ENCODE assay signal across 8 cellular contexts in the genomic region with DNA sequence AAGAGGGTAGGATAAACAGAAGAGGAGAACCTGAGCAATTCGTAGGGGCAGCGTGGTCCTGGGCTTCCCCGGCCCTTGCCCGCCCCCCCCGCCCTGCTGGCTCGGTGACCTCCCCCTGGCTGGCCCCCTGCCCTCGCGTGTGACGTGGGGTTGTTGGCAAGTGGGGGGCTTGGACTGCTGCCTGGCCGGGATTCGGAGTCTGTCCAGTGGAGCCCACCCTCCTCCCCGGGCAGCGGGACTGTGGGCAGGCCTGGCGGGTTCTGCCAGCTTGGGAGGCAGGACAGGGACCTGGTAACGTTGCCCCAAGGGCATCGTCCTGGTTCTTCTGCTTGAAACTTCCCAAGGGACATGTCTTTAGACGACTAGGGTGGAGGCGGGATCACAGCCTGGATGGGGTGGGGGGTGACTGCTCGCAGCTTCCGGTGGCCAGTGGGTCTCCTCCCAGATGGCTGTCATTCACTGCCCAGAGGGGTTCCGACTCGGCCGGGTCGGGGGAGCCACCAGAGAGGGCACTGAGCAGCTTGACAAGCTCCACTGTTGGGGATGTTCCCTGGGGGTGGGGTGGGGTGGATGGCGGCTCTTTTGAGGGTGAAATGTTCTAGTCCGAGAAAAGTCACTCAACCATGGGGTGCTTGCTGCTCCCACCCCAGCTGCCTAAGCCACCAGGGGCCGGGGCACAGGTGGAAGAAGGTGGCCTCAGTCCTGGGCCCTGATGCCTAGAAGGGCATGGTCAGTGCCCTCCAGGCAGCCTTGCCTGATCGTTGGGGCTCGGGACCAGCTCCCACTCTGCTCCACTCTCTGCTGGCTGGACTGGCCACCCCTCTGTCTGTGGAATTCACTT. TPM values are rescaled to one million over a fixed set of nuclear protein-coding genes. Genes with fewer than 3 reads are reported as not detected.
DNase-seq lines count a peak whose midpoint lies in the region; ATAC-seq and TF ChIP-seq lines count a peak whose summit lies in the region.

No MANE protein-coding gene starts in this region.

- H3K4me2 ChIP-seq in BLaER1 (peak overlapping the region; percentile 100), neural cell (ENCODE audit: low read length) (no peak overlapping the region)

- H3F3A ChIP-seq in neural cell (ENCODE audit: insufficient read depth, low read length, poor library complexity, severe bottlenecking): no peaks in the 10 kb centered on the region

- TF ChIP-seq CTCF in epithelial cell of esophagus (IDR thresholded peaks at IDR 0.05; ENCODE audit: insufficient read depth, low read depth, low read length, missing control alignments): no peak
- no peak for TF ChIP-seq CTCF in neural cell (IDR thresholded peaks at IDR 0.05; ENCODE audit: poor library complexity, severe bottlenecking)

- peak overlapping the region; percentile 80 for H3K4me3 ChIP-seq in BLaER1
- H3K4me3 ChIP-seq in SJCRH30: peak overlapping the region; percentile 51
- H3K4me3 ChIP-seq in epithelial cell of esophagus (ENCODE audit: low read length): peak overlapping the region; percentile 59
- peak overlapping the region; percentile 35 for H3K4me3 ChIP-seq in neural cell (ENCODE audit: low read length)

- no peak overlapping the region for H2AFZ ChIP-seq in neural cell (ENCODE audit: low read depth, low read length)

- TF ChIP-seq EP300 in neural cell (conservative IDR thresholded peaks at IDR 0.05; ENCODE audit: poor library complexity, severe bottlenecking): no peak

- no peaks in the 10 kb centered on the region for H3K9me2 ChIP-seq in neural cell (ENCODE audit: insufficient read depth, low read length)

- no peak for TF ChIP-seq RAD21 in neural cell (conservative IDR thresholded peaks at IDR 0.05)

- H3K79me2 ChIP-seq in neural cell (replicated peaks; ENCODE audit: insufficient read depth, low read length): no peaks in the 10 kb centered on the region

- ATAC-seq in HG03159 (IDR thresholded peaks at IDR 0.05; ENCODE audit: unreplicated experiment): no peak

- peaks cover 2% of the 10 kb centered on the region for H4K20me1 ChIP-seq in BLaER1
- H4K20me1 ChIP-seq in neural cell (ENCODE audit: insufficient read depth): no peaks in the 10 kb centered on the region

- H3K27ac ChIP-seq in BLaER1 (peak overlapping the region; percentile 96), SJCRH30 (no peak overlapping the region; the same call in 1 of the 2 replicates), neural cell (ENCODE audit: low read length) (no peak overlapping the region)

- H3K9me3 ChIP-seq in BLaER1 (no peaks in the 10 kb centered on the region), SJCRH30 (replicated peaks) (no peaks in the 10 kb centered on the region), neural cell (ENCODE audit: low read length) (no peaks in the 10 kb centered on the region)

- no peaks in the 10 kb centered on the region for H3K27me3 ChIP-seq in BLaER1
- no peaks in the 10 kb centered on the region for H3K27me3 ChIP-seq in SJCRH30
- no peaks in the 10 kb centered on the region for H3K27me3 ChIP-seq in neural cell (ENCODE audit: insufficient read depth, low read depth, low read length)

- DNase-seq in SJCRH30 (no peak), epithelial cell of esophagus (ENCODE audit: low read depth) (no peak), AML-193 (lab: John Stamatoyannopoulos, UW) (no peak), HT-29 (ENCODE audit: low spot score) (no peak), EL (no peak)

- peak overlapping the region; percentile 91 for H3K9ac ChIP-seq in BLaER1
- peak overlapping the region; percentile 16 for H3K9ac ChIP-seq in neural cell (ENCODE audit: low read length)

- H3K36me3 ChIP-seq in BLaER1 (no peaks in the 10 kb centered on the region), SJCRH30 (no peaks in the 10 kb centered on the region), neural cell (ENCODE audit: insufficient read depth, low read length) (no peaks in the 10 kb centered on the region)

- H3K4me1 ChIP-seq in BLaER1 (peaks cover 63% of the 10 kb centered on the region), SJCRH30 (peaks cover 8% of the 10 kb centered on the region; the same call in 1 of the 2 replicates)

TF ChIP-seq in neural cell, 6 proteins besides CTCF, POLR2A, EP300 and RAD21:
- TF ChIP-seq SMC3 (conservative IDR thresholded peaks at IDR 0.05; ENCODE audit: poor library complexity): no peak
- TF ChIP-seq EZH2 (IDR thresholded peaks at IDR 0.05; ENCODE audit: borderline replicate concordance, insufficient read depth, low read length, poor library complexity, severe bottlenecking): no peak
- TF ChIP-seq, protein P1, sequence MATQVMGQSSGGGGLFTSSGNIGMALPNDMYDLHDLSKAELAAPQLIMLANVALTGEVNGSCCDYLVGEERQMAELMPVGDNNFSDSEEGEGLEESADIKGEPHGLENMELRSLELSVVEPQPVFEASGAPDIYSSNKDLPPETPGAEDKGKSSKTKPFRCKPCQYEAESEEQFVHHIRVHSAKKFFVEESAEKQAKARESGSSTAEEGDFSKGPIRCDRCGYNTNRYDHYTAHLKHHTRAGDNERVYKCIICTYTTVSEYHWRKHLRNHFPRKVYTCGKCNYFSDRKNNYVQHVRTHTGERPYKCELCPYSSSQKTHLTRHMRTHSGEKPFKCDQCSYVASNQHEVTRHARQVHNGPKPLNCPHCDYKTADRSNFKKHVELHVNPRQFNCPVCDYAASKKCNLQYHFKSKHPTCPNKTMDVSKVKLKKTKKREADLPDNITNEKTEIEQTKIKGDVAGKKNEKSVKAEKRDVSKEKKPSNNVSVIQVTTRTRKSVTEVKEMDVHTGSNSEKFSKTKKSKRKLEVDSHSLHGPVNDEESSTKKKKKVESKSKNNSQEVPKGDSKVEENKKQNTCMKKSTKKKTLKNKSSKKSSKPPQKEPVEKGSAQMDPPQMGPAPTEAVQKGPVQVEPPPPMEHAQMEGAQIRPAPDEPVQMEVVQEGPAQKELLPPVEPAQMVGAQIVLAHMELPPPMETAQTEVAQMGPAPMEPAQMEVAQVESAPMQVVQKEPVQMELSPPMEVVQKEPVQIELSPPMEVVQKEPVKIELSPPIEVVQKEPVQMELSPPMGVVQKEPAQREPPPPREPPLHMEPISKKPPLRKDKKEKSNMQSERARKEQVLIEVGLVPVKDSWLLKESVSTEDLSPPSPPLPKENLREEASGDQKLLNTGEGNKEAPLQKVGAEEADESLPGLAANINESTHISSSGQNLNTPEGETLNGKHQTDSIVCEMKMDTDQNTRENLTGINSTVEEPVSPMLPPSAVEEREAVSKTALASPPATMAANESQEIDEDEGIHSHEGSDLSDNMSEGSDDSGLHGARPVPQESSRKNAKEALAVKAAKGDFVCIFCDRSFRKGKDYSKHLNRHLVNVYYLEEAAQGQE (IDR thresholded peaks at IDR 0.05; ENCODE audit: borderline replicate concordance): no peak
- no peak for TF ChIP-seq MXI1 (conservative IDR thresholded peaks at IDR 0.05; ENCODE audit: poor library complexity, severe bottlenecking)
- TF ChIP-seq TAF1 (IDR thresholded peaks at IDR 0.05; ENCODE audit: low read depth): no peak
- TF ChIP-seq POLR2AphosphoS5 (IDR thresholded peaks at IDR 0.05): no peak

RNA-seq across cellular contexts. Expression of gene HS6ST1, which starts 4.2 kb away (rescaled TPM):
- 18.8 and 20.0 TPM in 2 replicates for total RNA-seq in SJCRH30 (2014; rRNA removed; shearing (Covaris generic))
- polyA plus RNA-seq in neural cell: 44.1 and 46.2 TPM in 2 replicates
- 72.5 and 80.3 TPM in 2 replicates for polyA minus RNA-seq in neural cell
- total RNA-seq in HT-29 (2014; rRNA removed; shearing (Covaris generic)): 17.6 and 17.7 TPM in 2 replicates
